ENCODE assay signal across 22 cellular contexts in genomic region chr1:14934867-14935266, GRCh38.
DNase-seq lines count a peak whose midpoint lies in the region; ATAC-seq, FAIRE-seq and TF ChIP-seq lines count a peak whose summit lies in the region.
"Had no signal": no experiment of that assay in that cellular context is flagged by ENCODE, and none has a peak within 500 bp of the region (broad histone marks: within the 10 kb centered on the region; RNA-seq: fewer than 3 reads in every experiment).

No MANE protein-coding gene starts in this region.

- no peak for FAIRE-seq in HepG2 (lab: Jason Lieb, UNC)
- FAIRE-seq: A204.1, G401.6, GM12892 had no signal

- H3K36me3 ChIP-seq in HepG2 (replicated peaks in 1 of 2; ENCODE audit: control insufficient read depth in 1 of 2, insufficient read depth in 2 of 2, low read length in 2 of 2) (peaks cover 4 to 18% of the 10 kb centered on the region in 2 experiments; a peak in 4 of 5 replicates), right lobe of liver (no peaks in the 10 kb centered on the region), mesenchymal stem cell (ENCODE audit: control insufficient read depth in 1 of 2, insufficient read depth in 2 of 2, low read depth in 1 of 2, low read length in 2 of 2) (peaks cover 0 to 25% of the 10 kb centered on the region in 2 experiments), trophoblast cell (ENCODE audit: control insufficient read depth in 1 of 2, insufficient read depth in 2 of 2, low read length in 2 of 2) (peaks cover 15 to 25% of the 10 kb centered on the region in 2 experiments)
- H3K36me3 ChIP-seq: BLaER1 had no signal

- peaks cover 65% of the 10 kb centered on the region for H3K79me2 ChIP-seq in HepG2 (ENCODE audit: insufficient read depth, low read length)
- peaks cover 2% of the 10 kb centered on the region for H3K79me2 ChIP-seq in trophoblast cell (ENCODE audit: control insufficient read depth, insufficient read depth, low read length, poor library complexity)

- H3K27me3 ChIP-seq in HepG2 (ENCODE audit: control insufficient read depth in 1 of 2, insufficient read depth in 2 of 2, low read length in 2 of 2) (no peaks in the 10 kb centered on the region), right lobe of liver (no peaks in the 10 kb centered on the region), mesenchymal stem cell (ENCODE audit: control insufficient read depth in 1 of 2, insufficient read depth in 1 of 2, low read length in 2 of 2) (no peaks in the 10 kb centered on the region), trophoblast cell (ENCODE audit: insufficient read depth, low read length) (no peaks in the 10 kb centered on the region)
- H3K27me3 ChIP-seq: BLaER1 had no signal

- no peak overlapping the region for H4K12ac ChIP-seq in trophoblast cell (ENCODE audit: low read depth, low read length)

- H4K8ac ChIP-seq in mesenchymal stem cell (ENCODE audit: low read length) (peak overlapping the region; percentile 56), trophoblast cell (ENCODE audit: low read depth, low read length) (no peak overlapping the region)

- H3K27ac ChIP-seq in HepG2 (ENCODE audit: extremely low read length, insufficient read depth, low read length) (peak overlapping the region; percentile 31), right lobe of liver (no peak overlapping the region), mesenchymal stem cell (ENCODE audit: low read length, poor library complexity, severe bottlenecking) (no peak overlapping the region), trophoblast cell (ENCODE audit: low read depth, low read length) (no peak overlapping the region)
- H3K27ac ChIP-seq: 22Rv1, BLaER1, C4-2B, GM23248 had no signal

- POLR2A ChIA-PET in HepG2 (lab: Yijun Ruan, JAX): no interaction called here

- WGBS in HepG2 (ENCODE audit: low lambda C conversion rate): 86% methylated on average over 5 of the region's 7 CpGs
- WGBS in right lobe of liver (ENCODE audit: insufficient coverage, low coverage, low lambda C conversion rate, missing lambda C conversion rate): 43% methylated on average over 1 of the region's 7 CpGs
- 98% methylated on average over 7 of the region's 7 CpGs for whole genome bisulfite sequencing in mesenchymal stem cell
- no CpG with 5 or more reads among the region's 7 CpGs for WGBS in trophoblast cell (ENCODE audit: extremely low coverage, insufficient coverage, insufficient read length)

- in situ Hi-C loops in HepG2 (cut with HindIII; ENCODE audit: extremely low pct_ligation_motif_present, low pct_unique_long_range_greater_than_20kb): no loop called here

- H3K79me1 ChIP-seq in mesenchymal stem cell (replicated peaks; ENCODE audit: low read length, poor library complexity, severe bottlenecking) (peaks cover 59% of the 10 kb centered on the region), trophoblast cell (ENCODE audit: low read length) (peaks cover 10% of the 10 kb centered on the region)

- H2BK5ac ChIP-seq in mesenchymal stem cell (ENCODE audit: low read depth, low read length, poor library complexity, severe bottlenecking): no peak overlapping the region
- H2BK5ac ChIP-seq in trophoblast cell (ENCODE audit: low read depth, low read length, poor library complexity): no peak overlapping the region

- no peak overlapping the region for H2BK120ac ChIP-seq in mesenchymal stem cell (ENCODE audit: low read depth, low read length)
- no peak overlapping the region for H2BK120ac ChIP-seq in trophoblast cell (ENCODE audit: insufficient read depth, low read length, poor library complexity)

- H3K14ac ChIP-seq in mesenchymal stem cell (ENCODE audit: low read length in 2 of 2): peak overlapping the region in 1 of 2 experiments; percentile 44
- H3K14ac ChIP-seq in trophoblast cell (ENCODE audit: low read length): no peak overlapping the region

- H3K23ac ChIP-seq in mesenchymal stem cell (ENCODE audit: low read length in 2 of 2) (no peak overlapping the region), trophoblast cell (ENCODE audit: low read length) (no peak overlapping the region)

- ATAC-seq in HepG2 (no peak), right lobe of liver (no peak), left lobe of liver (no peak), GM19467 (IDR thresholded peaks at IDR 0.05; ENCODE audit: unreplicated experiment) (no peak)
- ATAC-seq: CD8-positive, alpha-beta T cell; HCT116 had no signal

- TF ChIP-seq EP300 in HepG2 (IDR thresholded peaks at IDR 0.05; ENCODE audit: low read depth in 2 of 2, low read length in 2 of 2) (no peak), HepG2 (CRISPR knock-in tag; IDR thresholded peaks at IDR 0.05; ENCODE audit: borderline replicate concordance) (no peak)

- intact Hi-C loops in HepG2 (cut with micrococcal nuclease; ENCODE audit: unreplicated experiment) (no loop called here), right lobe of liver (cut with DNase I) (no loop called here)

- DNase-seq in HepG2 (ENCODE audit: low spot score) (no peak), right lobe of liver (no peak), mesenchymal stem cell (no peak), trophoblast cell (no peak), left lobe of liver (ENCODE audit: low spot score) (no peak), NCI-H2196 (lab: John Stamatoyannopoulos, UW; ENCODE audit: unreplicated experiment) (no peak)
- DNase-seq: Caco-2; CD4-positive, CD25-positive, alpha-beta regulatory T cell; CD8-positive, alpha-beta T cell; DMS153; DND-41; GM23248; H9; HFFc6 had no signal

- no peaks in the 10 kb centered on the region for H4K20me1 ChIP-seq in HepG2 (ENCODE audit: insufficient read depth, low read length)

- no peak overlapping the region for H2AFZ ChIP-seq in HepG2 (ENCODE audit: low read length)
- H2AFZ ChIP-seq in mesenchymal stem cell (ENCODE audit: low read depth, low read length): no peak overlapping the region
- H2AFZ ChIP-seq in trophoblast cell (ENCODE audit: insufficient read depth, low read length, poor library complexity): no peak overlapping the region
- H2AFZ ChIP-seq: GM23248 had no signal

- H3K4me1 ChIP-seq in HepG2 (ENCODE audit: insufficient read depth, low read length) (peaks cover 77% of the 10 kb centered on the region), right lobe of liver (no peaks in the 10 kb centered on the region), mesenchymal stem cell (ENCODE audit: control insufficient read depth, insufficient read depth, low read depth, low read length) (peaks cover 24% of the 10 kb centered on the region), trophoblast cell (ENCODE audit: control insufficient read depth in 1 of 2, insufficient read depth in 2 of 2, low read length in 2 of 2) (peaks cover 10% of the 10 kb centered on the region in 2 experiments)

- TF ChIP-seq CTCF in HepG2 (CRISPR knock-in tag; IDR thresholded peaks at IDR 0.05): no peak
- TF ChIP-seq CTCF in right lobe of liver (IDR thresholded peaks at IDR 0.05): no peak

- H2AK5ac ChIP-seq in mesenchymal stem cell (ENCODE audit: low read length, severe bottlenecking) (no peak overlapping the region), trophoblast cell (ENCODE audit: low read length) (no peak overlapping the region)

- H3K4me3 ChIP-seq in HepG2 (replicated peaks in 1 of 3; ENCODE audit: insufficient read depth in 1 of 3, low read depth in 2 of 3, low read length in 3 of 3): no peak overlapping the region
- H3K4me3 ChIP-seq in right lobe of liver: no peak overlapping the region
- no peak overlapping the region for H3K4me3 ChIP-seq in mesenchymal stem cell (ENCODE audit: insufficient read depth in 1 of 2, low read depth in 1 of 2, low read length in 2 of 2)
- no peak overlapping the region for H3K4me3 ChIP-seq in trophoblast cell (ENCODE audit: low read depth, low read length)
- H3K4me3 ChIP-seq: BLaER1, GM23248 had no signal

- H3K18ac ChIP-seq in mesenchymal stem cell (ENCODE audit: low read depth in 1 of 2, low read length in 2 of 2) (peak overlapping the region in 1 of 2 experiments; percentile 48), trophoblast cell (ENCODE audit: low read length) (peak overlapping the region; percentile 44)

- peak overlapping the region in 1 of 2 experiments; percentile 12 for H2BK12ac ChIP-seq in mesenchymal stem cell (ENCODE audit: low read length in 2 of 2)
- no peak overlapping the region for H2BK12ac ChIP-seq in trophoblast cell (ENCODE audit: low read length)

- peak overlapping the region in 1 of 2 experiments; percentile 44 for H3K4ac ChIP-seq in mesenchymal stem cell (ENCODE audit: low read depth in 1 of 2, low read length in 2 of 2)
- no peak overlapping the region for H3K4ac ChIP-seq in trophoblast cell (ENCODE audit: low read depth, low read length)

- TF ChIP-seq RAD21 in HepG2 (CRISPR knock-in tag; IDR thresholded peaks at IDR 0.05): no peak

- H3K9me3 ChIP-seq in HepG2 (ENCODE audit: low read length) (no peaks in the 10 kb centered on the region), right lobe of liver (no peaks in the 10 kb centered on the region), mesenchymal stem cell (ENCODE audit: control insufficient read depth, low read length) (no peaks in the 10 kb centered on the region), trophoblast cell (ENCODE audit: insufficient read depth, low read depth, low read length) (peaks cover 3% of the 10 kb centered on the region)
- H3K9me3 ChIP-seq: BLaER1, Caco-2 had no signal

- H3K4me2 ChIP-seq in HepG2 (ENCODE audit: low read depth, low read length) (no peak overlapping the region), mesenchymal stem cell (ENCODE audit: low read length, poor library complexity, severe bottlenecking) (no peak overlapping the region), trophoblast cell (ENCODE audit: low read length) (no peak overlapping the region)
- H3K4me2 ChIP-seq: BLaER1 had no signal

- H4K91ac ChIP-seq in mesenchymal stem cell (ENCODE audit: low read length) (peak overlapping the region; percentile 65), trophoblast cell (ENCODE audit: low read depth, low read length) (no peak overlapping the region)

- peak overlapping the region; percentile 26 for H2BK15ac ChIP-seq in mesenchymal stem cell (ENCODE audit: low read depth, poor library complexity, severe bottlenecking)

- no peak overlapping the region for H3K9ac ChIP-seq in HepG2 (ENCODE audit: insufficient read depth, low read depth, low read length)
- H3K9ac ChIP-seq in mesenchymal stem cell (ENCODE audit: low read length): no peak overlapping the region
- no peak overlapping the region for H3K9ac ChIP-seq in trophoblast cell (ENCODE audit: low read length)
- H3K9ac ChIP-seq: BLaER1, GM23248 had no signal

- no TSS peak for BruUV-seq in HepG2 (replicated peaks; lab: Mats Ljungman, UMichigan)

- TF ChIP-seq POLR2A in HepG2 (IDR thresholded peaks at IDR 0.05; ENCODE audit: insufficient read depth in 1 of 2, low read depth in 2 of 2, low read length in 2 of 2) (no peak), right lobe of liver (IDR thresholded peaks at IDR 0.05) (no peak)

- CTCF ChIA-PET in HepG2 (lab: Yijun Ruan, JAX; ENCODE audit: low intra/inter-chr PET ratio, low total read pairs): no interaction called here

TF ChIP-seq in HepG2, 621 proteins besides CTCF, POLR2A, EP300 and RAD21 (continues in another document):
- TF ChIP-seq ZBTB38 (CRISPR knock-in tag; IDR thresholded peaks at IDR 0.05): peak; percentile 56; the same call in 1 of the 2 replicates
- TF ChIP-seq ADNP (CRISPR knock-in tag; IDR thresholded peaks at IDR 0.05): no peak
- no peak for TF ChIP-seq KLF6 (CRISPR knock-in tag; IDR thresholded peaks at IDR 0.05)
- no peak for TF ChIP-seq FOXA1 (IDR thresholded peaks at IDR 0.05)
- no peak for TF ChIP-seq FOXA1 (CRISPR knock-in tag; IDR thresholded peaks at IDR 0.05)
